In the genomic region with DNA sequence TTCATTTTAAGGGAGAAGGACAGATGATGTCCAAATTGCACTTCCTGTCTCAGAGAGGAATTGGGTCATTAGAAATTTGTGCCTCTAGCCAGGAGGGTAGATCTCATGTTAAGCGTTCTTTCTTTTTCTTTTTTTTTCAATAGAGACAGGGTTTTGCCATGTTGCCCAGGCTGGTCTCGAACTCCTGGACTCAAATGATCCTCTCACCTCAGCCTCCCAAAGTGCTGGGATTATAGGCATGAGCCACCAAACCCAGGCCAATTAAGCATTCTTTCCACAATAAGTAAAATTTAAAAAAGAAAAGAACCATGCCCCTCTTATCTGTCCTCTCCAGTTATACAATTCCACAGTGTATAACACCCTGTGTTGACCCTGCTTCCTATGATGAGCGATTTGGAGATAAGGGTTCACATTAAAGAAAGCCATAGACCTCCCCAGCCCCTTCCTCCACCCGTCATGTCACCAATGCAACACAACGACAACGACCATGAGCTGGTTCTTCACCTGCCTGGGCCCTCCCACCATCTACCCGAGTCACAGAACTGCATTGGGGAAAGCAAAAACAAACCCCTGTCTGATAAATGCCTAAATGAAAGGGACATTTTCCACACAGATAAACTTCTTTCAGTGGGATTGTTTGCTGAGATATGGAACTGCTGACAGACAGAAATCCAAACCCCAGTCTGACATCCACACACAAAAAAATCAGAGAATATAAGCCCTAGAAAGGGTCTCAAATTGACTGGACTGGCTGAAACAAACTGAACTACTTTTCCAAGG, we compare ENCODE assay signal across 14 cellular contexts. TPM values are rescaled to one million over a fixed set of nuclear protein-coding genes. Genes with fewer than 3 reads are reported as not detected.
DNase-seq lines count a peak whose midpoint lies in the region; ATAC-seq and TF ChIP-seq lines count a peak whose summit lies in the region.
"Had no signal": no experiment of that assay in that cellular context is flagged by ENCODE, and none has a peak within 500 bp of the region (broad histone marks: within the 10 kb centered on the region; RNA-seq: fewer than 3 reads in every experiment).

No MANE protein-coding gene starts in this region.

- no peaks in the 10 kb centered on the region for H3K9me2 ChIP-seq in PC-9 (ENCODE audit: insufficient read depth)

- TF ChIP-seq CTCF in HFFc6 (IDR thresholded peaks at IDR 0.05) (no peak), chondrocyte (IDR thresholded peaks at IDR 0.05) (no peak), neutrophil (IDR thresholded peaks at IDR 0.05) (no peak), PC-9 (conservative IDR thresholded peaks at IDR 0.05) (no peak)

- H3K4me1 Mint-ChIP-seq in HFFc6 (ENCODE audit: low read depth) (peaks cover 64% of the 10 kb centered on the region), chondrocyte (ENCODE audit: low read depth) (peaks cover 89% of the 10 kb centered on the region)

- BruUV-seq in PC-9 (replicated peaks; lab: Mats Ljungman, UMichigan) = no TSS peak

- H3K36me3 Mint-ChIP-seq in HFFc6 (ENCODE audit: low read depth) = peaks cover 60% of the 10 kb centered on the region
- peaks cover 57% of the 10 kb centered on the region for H3K36me3 Mint-ChIP-seq in chondrocyte (ENCODE audit: low read depth)

- ATAC-seq in GM21390 (IDR thresholded peaks at IDR 0.05; ENCODE audit: unreplicated experiment) = no peak
- ATAC-seq in GM18909 (IDR thresholded peaks at IDR 0.05; ENCODE audit: poor library complexity, unreplicated experiment) = no peak
- ATAC-seq: SK-N-SH treated with all-trans-retinoic acid at 6 μM for 48 hours had no signal

- CTCF ChIA-PET in PC-9 (lab: Charles Lee) = no interaction called here

- H3K4me3 ChIP-seq in ACC112 (ENCODE audit: low read depth, low read length) (no peak overlapping the region), neutrophil (ENCODE audit: low read depth in 1 of 2, low read length in 1 of 2) (no peak overlapping the region), PC-9 (no peak overlapping the region)
- H3K4me3 ChIP-seq: pancreas had no signal

- H2AFZ ChIP-seq in ACC112 (ENCODE audit: low read length, unreplicated experiment) (no peak overlapping the region), PC-9 (no peak overlapping the region)

- no peak overlapping the region for H3K4me2 ChIP-seq in PC-9

- H3K27me3 ChIP-seq in ACC112 (ENCODE audit: insufficient read depth, low read length) (no peaks in the 10 kb centered on the region), neutrophil (no peaks in the 10 kb centered on the region), PC-9 (ENCODE audit: insufficient read depth, low read depth) (no peaks in the 10 kb centered on the region)
- H3K27me3 ChIP-seq: pancreas had no signal

- peaks cover 9% of the 10 kb centered on the region for H4K20me1 ChIP-seq in PC-9 (ENCODE audit: insufficient read depth)

- peaks cover 65% of the 10 kb centered on the region for H3K36me3 ChIP-seq in ACC112 (ENCODE audit: insufficient read depth, low read length)
- peaks cover 29% of the 10 kb centered on the region for H3K36me3 ChIP-seq in neutrophil
- peaks cover 30% of the 10 kb centered on the region for H3K36me3 ChIP-seq in PC-9 (ENCODE audit: low read depth)

- H3K4me1 ChIP-seq in ACC112 (ENCODE audit: control insufficient read depth, insufficient read depth, low read length, unreplicated experiment) (peaks cover 47% of the 10 kb centered on the region), neutrophil (ENCODE audit: control insufficient read depth in 1 of 2, insufficient read depth in 1 of 2, low read depth in 1 of 2, low read length in 1 of 2) (peaks cover 49 to 57% of the 10 kb centered on the region in 2 experiments), PC-9 (replicated peaks; ENCODE audit: insufficient read depth) (peaks cover 15% of the 10 kb centered on the region)

- H3K4me3 Mint-ChIP-seq in HFFc6 = no peak overlapping the region
- H3K4me3 Mint-ChIP-seq in chondrocyte (ENCODE audit: unreplicated experiment) = no peak overlapping the region
- H3K4me3 Mint-ChIP-seq: central memory CD8-positive, alpha-beta T cell had no signal

- H3K9me3 ChIP-seq in neutrophil (no peaks in the 10 kb centered on the region), PC-9 (ENCODE audit: insufficient read depth, low read depth) (no peaks in the 10 kb centered on the region)
- H3K9me3 ChIP-seq: pancreas had no signal

- H3K9me3 Mint-ChIP-seq in HFFc6 (no peaks in the 10 kb centered on the region), chondrocyte (ENCODE audit: low read depth) (no peaks in the 10 kb centered on the region)
- H3K9me3 Mint-ChIP-seq: central memory CD8-positive, alpha-beta T cell had no signal

- intact Hi-C loops in PC-9 (cut with micrococcal nuclease; ENCODE audit: unreplicated experiment) = no loop called here

- DNase-seq in HFFc6 = no peak
- DNase-seq in chondrocyte (ENCODE audit: low spot score) = no peak
- no peak for DNase-seq in kidney tubule cell (ENCODE audit: low spot score)
- no peak for DNase-seq in PC-9
- DNase-seq: activated CD4-positive, CD25-positive, alpha-beta regulatory T cell; DMS79 treated with DMSO at 0.1 percent for 48 hours; mesendoderm had no signal

- H3K27me3 Mint-ChIP-seq in HFFc6 (ENCODE audit: insufficient read depth) (peaks cover 10% of the 10 kb centered on the region), chondrocyte (ENCODE audit: low read depth) (no peaks in the 10 kb centered on the region)
- H3K27me3 Mint-ChIP-seq: central memory CD8-positive, alpha-beta T cell had no signal

- H3K79me2 ChIP-seq in ACC112 (ENCODE audit: control insufficient read depth, insufficient read depth, low read length, unreplicated experiment) = peaks cover 92% of the 10 kb centered on the region
- H3K79me2 ChIP-seq in PC-9 (ENCODE audit: low read depth) = peaks cover 24% of the 10 kb centered on the region

- POLR2A ChIA-PET in PC-9 (lab: Charles Lee; ENCODE audit: unreplicated experiment) = interaction anchor here (0.6 kb wide), 1 partner anchor 9 kb away, joined by 4 read pairs; no protein-coding TSS in a partner anchor

- H3K27ac Mint-ChIP-seq in HFFc6 (peak overlapping the region; percentile 64), chondrocyte (ENCODE audit: unreplicated experiment) (peak overlapping the region; percentile 57)

- peaks cover 17% of the 10 kb centered on the region; the same call in 1 of the 2 replicates for H3F3A ChIP-seq in PC-9 (ENCODE audit: insufficient read depth, low read depth)

- H3K27ac ChIP-seq in ACC112 (ENCODE audit: low read depth, low read length) (peak overlapping the region; percentile 28), neutrophil (peak overlapping the region; percentile 84), PC-9 (no peak overlapping the region)

RNA-seq across cellular contexts. Expression of a gene that starts 37.3 kb away (rescaled TPM):
- 10 to 100 TPM; 75.8 to 96.2 (median 79.1) TPM for total RNA-seq in HFFc6 (2021; fragmentation: NEBNext Ultra II Directional; extraction: Animal tissue kit (Norgen Biotek cat#: 25700))
- 125 to 138 TPM (median 127 TPM) in 3 replicates for total RNA-seq in chondrocyte
- 54.5 and 62.1 TPM in 2 replicates for total RNA-seq in PC-9 (2021)

RNA-seq across cellular contexts. Expression of a gene that starts 59.8 kb away (rescaled TPM):
- total RNA-seq in HFFc6 (2021; fragmentation: NEBNext Ultra II Directional; extraction: Animal tissue kit (Norgen Biotek cat#: 25700)) = not detected
- total RNA-seq in chondrocyte (not detected in 3 replicates), PC-9 (2021) (not detected in 2 replicates)
- total RNA-seq: pancreas had no signal
